Comparison of ENCODE assay signal across 8 cellular contexts in genomic region chr17:1147664-1148063, GRCh38.
A peak's percentile ranks its signal among the peaks of the same experiment; 100 is the strongest.
DNase-seq lines count a peak whose midpoint lies in the region; ATAC-seq lines count a peak whose summit lies in the region.

No MANE protein-coding gene starts in this region.

- peak; percentile 60 for DNase-seq in COR-L47 (lab: John Stamatoyannopoulos, UW)
- peak; percentile 59 for DNase-seq in NCI-H1092 (lab: John Stamatoyannopoulos, UW)
- peak; percentile 67 for DNase-seq in amniotic epithelial cell (ENCODE audit: low read depth)
- DNase-seq in iris pigment epithelial cell (ENCODE audit: low read depth) = peak; percentile 58
- no peak for DNase-seq in stimulated activated naive CD4-positive, alpha-beta T cell treated with Interleukin-2 at 50 U/mL for 16 hours (lab: John Stamatoyannopoulos, UW)

- no peak for ATAC-seq in GM18868 (IDR thresholded peaks at IDR 0.05; ENCODE audit: unreplicated experiment)
- ATAC-seq in HG02623 (IDR thresholded peaks at IDR 0.05; ENCODE audit: unreplicated experiment) = no peak
- ATAC-seq in HG03342 (IDR thresholded peaks at IDR 0.05; ENCODE audit: unreplicated experiment) = no peak
